Comparison of ENCODE assay signal across 8 cellular contexts in genomic region chrX:36867143-36867542, GRCh38.
DNase-seq lines count a peak whose midpoint lies in the region; ATAC-seq and TF ChIP-seq lines count a peak whose summit lies in the region.

No MANE protein-coding gene starts in this region.

- no peak overlapping the region for H2AFZ ChIP-seq in hepatocyte

- no peaks in the 10 kb centered on the region for H4K20me1 ChIP-seq in hepatocyte (ENCODE audit: insufficient read depth, poor library complexity, severe bottlenecking)

- H3K4me3 ChIP-seq in hepatocyte, result no peak overlapping the region

- no peaks in the 10 kb centered on the region for H3K4me1 ChIP-seq in hepatocyte (ENCODE audit: insufficient read depth)

- H3K9me3 ChIP-seq in hepatocyte (ENCODE audit: low read depth), result no peaks in the 10 kb centered on the region

- no peaks in the 10 kb centered on the region for H3K9me2 ChIP-seq in hepatocyte (replicated peaks; ENCODE audit: insufficient read depth)

- ATAC-seq in HG03520 (IDR thresholded peaks at IDR 0.05; ENCODE audit: unreplicated experiment) (peak; percentile 69), SK-N-SH treated with all-trans-retinoic acid at 6 μM for 48 hours (peak; percentile 82), HG03039 (IDR thresholded peaks at IDR 0.05; ENCODE audit: unreplicated experiment) (no peak), GM19397 (IDR thresholded peaks at IDR 0.05; ENCODE audit: unreplicated experiment) (no peak)

- WGBS in hepatocyte (ENCODE audit: low lambda C conversion rate, missing lambda C conversion rate), result 22% methylated on average over 3 of the region's 3 CpGs

- peak; percentile 67 for TF ChIP-seq CTCF in hepatocyte (IDR thresholded peaks at IDR 0.05; ENCODE audit: poor library complexity)

- H3K79me2 ChIP-seq in hepatocyte, result no peaks in the 10 kb centered on the region

- H3K4me2 ChIP-seq in hepatocyte, result no peak overlapping the region

- no peaks in the 10 kb centered on the region for H3K36me3 ChIP-seq in hepatocyte (replicated peaks; ENCODE audit: insufficient read depth, low read depth)

- H3K27me3 ChIP-seq in hepatocyte, result no peaks in the 10 kb centered on the region

- no peak overlapping the region for H3K27ac ChIP-seq in hepatocyte

- peak; percentile 6 to 17 for DNase-seq in NCI-H524 (lab: John Stamatoyannopoulos, UW)
- no peak for DNase-seq in NCI-H524 treated with DMSO at 0.1 percent for 48 hours (lab: John Stamatoyannopoulos, UW)
- DNase-seq in hepatocyte (ENCODE audit: low spot score), result peak; percentile 64
- no peak for DNase-seq in ureter (ENCODE audit: low spot score)

TF ChIP-seq in SK-N-SH treated with all-trans-retinoic acid at 6 μM for 48 hours, 23 proteins besides CTCF, POLR2A, EP300 and RAD21:
- TF ChIP-seq ZNF8 (CRISPR knock-in tag; IDR thresholded peaks at IDR 0.05) (no peak), PPARA (CRISPR knock-in tag; IDR thresholded peaks at IDR 0.05; ENCODE audit: borderline replicate concordance) (no peak), ZFP30 (CRISPR knock-in tag; IDR thresholded peaks at IDR 0.05) (no peak), ZNF565 (CRISPR knock-in tag; conservative IDR thresholded peaks at IDR 0.05; ENCODE audit: low read depth) (no peak), OSR1 (CRISPR knock-in tag; IDR thresholded peaks at IDR 0.05) (no peak), CSDC2 (CRISPR knock-in tag; IDR thresholded peaks at IDR 0.05) (no peak), ARNTL (CRISPR knock-in tag; IDR thresholded peaks at IDR 0.05; ENCODE audit: borderline replicate concordance, low read depth) (no peak), TOX (CRISPR knock-in tag; IDR thresholded peaks at IDR 0.05; ENCODE audit: borderline replicate concordance) (no peak), POU6F1 (CRISPR knock-in tag; IDR thresholded peaks at IDR 0.05; ENCODE audit: borderline replicate concordance, low read depth) (no peak), ESRRG (CRISPR knock-in tag; IDR thresholded peaks at IDR 0.05) (no peak), SNAI2 (CRISPR knock-in tag; IDR thresholded peaks at IDR 0.05) (no peak)
- TF ChIP-seq, protein P1, sequence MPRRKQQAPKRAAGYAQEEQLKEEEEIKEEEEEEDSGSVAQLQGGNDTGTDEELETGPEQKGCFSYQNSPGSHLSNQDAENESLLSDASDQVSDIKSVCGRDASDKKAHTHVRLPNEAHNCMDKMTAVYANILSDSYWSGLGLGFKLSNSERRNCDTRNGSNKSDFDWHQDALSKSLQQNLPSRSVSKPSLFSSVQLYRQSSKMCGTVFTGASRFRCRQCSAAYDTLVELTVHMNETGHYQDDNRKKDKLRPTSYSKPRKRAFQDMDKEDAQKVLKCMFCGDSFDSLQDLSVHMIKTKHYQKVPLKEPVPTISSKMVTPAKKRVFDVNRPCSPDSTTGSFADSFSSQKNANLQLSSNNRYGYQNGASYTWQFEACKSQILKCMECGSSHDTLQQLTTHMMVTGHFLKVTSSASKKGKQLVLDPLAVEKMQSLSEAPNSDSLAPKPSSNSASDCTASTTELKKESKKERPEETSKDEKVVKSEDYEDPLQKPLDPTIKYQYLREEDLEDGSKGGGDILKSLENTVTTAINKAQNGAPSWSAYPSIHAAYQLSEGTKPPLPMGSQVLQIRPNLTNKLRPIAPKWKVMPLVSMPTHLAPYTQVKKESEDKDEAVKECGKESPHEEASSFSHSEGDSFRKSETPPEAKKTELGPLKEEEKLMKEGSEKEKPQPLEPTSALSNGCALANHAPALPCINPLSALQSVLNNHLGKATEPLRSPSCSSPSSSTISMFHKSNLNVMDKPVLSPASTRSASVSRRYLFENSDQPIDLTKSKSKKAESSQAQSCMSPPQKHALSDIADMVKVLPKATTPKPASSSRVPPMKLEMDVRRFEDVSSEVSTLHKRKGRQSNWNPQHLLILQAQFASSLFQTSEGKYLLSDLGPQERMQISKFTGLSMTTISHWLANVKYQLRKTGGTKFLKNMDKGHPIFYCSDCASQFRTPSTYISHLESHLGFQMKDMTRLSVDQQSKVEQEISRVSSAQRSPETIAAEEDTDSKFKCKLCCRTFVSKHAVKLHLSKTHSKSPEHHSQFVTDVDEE (CRISPR knock-in tag; IDR thresholded peaks at IDR 0.05), result no peak
- TF ChIP-seq, protein P2, sequence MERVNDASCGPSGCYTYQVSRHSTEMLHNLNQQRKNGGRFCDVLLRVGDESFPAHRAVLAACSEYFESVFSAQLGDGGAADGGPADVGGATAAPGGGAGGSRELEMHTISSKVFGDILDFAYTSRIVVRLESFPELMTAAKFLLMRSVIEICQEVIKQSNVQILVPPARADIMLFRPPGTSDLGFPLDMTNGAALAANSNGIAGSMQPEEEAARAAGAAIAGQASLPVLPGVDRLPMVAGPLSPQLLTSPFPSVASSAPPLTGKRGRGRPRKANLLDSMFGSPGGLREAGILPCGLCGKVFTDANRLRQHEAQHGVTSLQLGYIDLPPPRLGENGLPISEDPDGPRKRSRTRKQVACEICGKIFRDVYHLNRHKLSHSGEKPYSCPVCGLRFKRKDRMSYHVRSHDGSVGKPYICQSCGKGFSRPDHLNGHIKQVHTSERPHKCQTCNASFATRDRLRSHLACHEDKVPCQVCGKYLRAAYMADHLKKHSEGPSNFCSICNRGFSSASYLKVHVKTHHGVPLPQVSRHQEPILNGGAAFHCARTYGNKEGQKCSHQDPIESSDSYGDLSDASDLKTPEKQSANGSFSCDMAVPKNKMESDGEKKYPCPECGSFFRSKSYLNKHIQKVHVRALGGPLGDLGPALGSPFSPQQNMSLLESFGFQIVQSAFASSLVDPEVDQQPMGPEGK (CRISPR knock-in tag; IDR thresholded peaks at IDR 0.05; ENCODE audit: borderline replicate concordance), result no peak
- TF ChIP-seq, protein P3, sequence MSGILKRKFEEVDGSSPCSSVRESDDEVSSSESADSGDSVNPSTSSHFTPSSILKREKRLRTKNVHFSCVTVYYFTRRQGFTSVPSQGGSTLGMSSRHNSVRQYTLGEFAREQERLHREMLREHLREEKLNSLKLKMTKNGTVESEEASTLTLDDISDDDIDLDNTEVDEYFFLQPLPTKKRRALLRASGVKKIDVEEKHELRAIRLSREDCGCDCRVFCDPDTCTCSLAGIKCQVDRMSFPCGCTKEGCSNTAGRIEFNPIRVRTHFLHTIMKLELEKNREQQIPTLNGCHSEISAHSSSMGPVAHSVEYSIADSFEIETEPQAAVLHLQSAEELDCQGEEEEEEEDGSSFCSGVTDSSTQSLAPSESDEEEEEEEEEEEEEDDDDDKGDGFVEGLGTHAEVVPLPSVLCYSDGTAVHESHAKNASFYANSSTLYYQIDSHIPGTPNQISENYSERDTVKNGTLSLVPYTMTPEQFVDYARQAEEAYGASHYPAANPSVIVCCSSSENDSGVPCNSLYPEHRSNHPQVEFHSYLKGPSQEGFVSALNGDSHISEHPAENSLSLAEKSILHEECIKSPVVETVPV (CRISPR knock-in tag; IDR thresholded peaks at IDR 0.05), result no peak

Comparison
In these comparisons a context has a peak if more than half of its experiments do, and no peak if none do; other contexts are left out.
1. DNase-seq: peak in NCI-H524 (2 of 2) and hepatocyte (single experiment); none in NCI-H524 treated with DMSO at 0.1 percent for 48 hours (single experiment) and ureter (single experiment).
2. ATAC-seq: peak in HG03520 (single experiment) and SK-N-SH treated with all-trans-retinoic acid at 6 μM for 48 hours (single experiment); none in HG03039 (single experiment) and GM19397 (single experiment).